Comparison of ENCODE assay signal across 11 cellular contexts in genomic region chr11:128480665-128481064, GRCh38.
DNase-seq lines count a peak whose midpoint lies in the region; ATAC-seq and TF ChIP-seq lines count a peak whose summit lies in the region.
"Had no signal": no experiment of that assay in that cellular context is flagged by ENCODE, and none has a peak within 500 bp of the region (broad histone marks: within the 10 kb centered on the region; RNA-seq: fewer than 3 reads in every experiment).

No MANE protein-coding gene starts in this region.

- intact Hi-C loops in activated CD8-positive, alpha-beta T cell treated with anti-CD3 and anti-CD28 coated beads for 36 hours (cut with micrococcal nuclease): no loop called here
- intact Hi-C loops in left ventricle myocardium superior (cut with micrococcal nuclease): no loop called here
- intact Hi-C loops in spleen (cut with DNase I; ENCODE audit: low total_unique reads): no loop called here
- intact Hi-C loops in Calu3 (cut with micrococcal nuclease; ENCODE audit: unreplicated experiment): no loop called here

- no peaks in the 10 kb centered on the region for H4K20me1 ChIP-seq in GM23248 (ENCODE audit: insufficient read depth)

- H3K4me3 Mint-ChIP-seq in activated CD8-positive, alpha-beta T cell treated with anti-CD3 and anti-CD28 coated beads for 36 hours: peak overlapping the region; percentile 66
- no peak overlapping the region for H3K4me3 Mint-ChIP-seq in Calu3 (ENCODE audit: low read depth, unreplicated experiment)

- no peaks in the 10 kb centered on the region for H3K9me3 Mint-ChIP-seq in activated CD8-positive, alpha-beta T cell treated with anti-CD3 and anti-CD28 coated beads for 36 hours
- H3K9me3 Mint-ChIP-seq in Calu3 (ENCODE audit: low read depth, unreplicated experiment): no peaks in the 10 kb centered on the region

- no peaks in the 10 kb centered on the region for H3K9me2 ChIP-seq in GM23248 (ENCODE audit: insufficient read depth)

- TF ChIP-seq POLR2A in spleen (IDR thresholded peaks at IDR 0.05): no peak

- peak overlapping the region; percentile 66 for H3K27ac ChIP-seq in GM23248
- H3K27ac ChIP-seq in spleen: peak overlapping the region; percentile 62 to 95 (median 87)

- WGBS in GM23248 (ENCODE audit: low coverage in 1 of 2, low lambda C conversion rate in 2 of 2, missing lambda C conversion rate in 2 of 2), 2 experiments: 49 to 53% methylated on average over 4 of the region's 4 CpGs
- 68 to 78% (median 76%) methylated on average over 4 of the region's 4 CpGs for WGBS in spleen, 5 donors

- DNase-seq in GM23248 (no peak), left ventricle myocardium superior (no peak), spleen (no peak), Kasumi-1 (lab: John Stamatoyannopoulos, UW) (no peak), Calu3 (no peak), DMS 273 (lab: John Stamatoyannopoulos, UW; ENCODE audit: unreplicated experiment) (no peak)
- no peak for DNase-seq in activated CD8-positive, alpha-beta T cell treated with anti-CD3 and anti-CD28 coated beads for 36 hours
- DNase-seq: DMS53, NCI-H526 treated with DMSO at 0.1 percent for 48 hours had no signal

- peaks cover 57% of the 10 kb centered on the region for H3K4me1 ChIP-seq in GM23248 (ENCODE audit: insufficient read depth)
- H3K4me1 ChIP-seq in spleen: peaks cover 90 to 100% (median 98%) of the 10 kb centered on the region in 6 donors

- ATAC-seq in activated CD8-positive, alpha-beta T cell treated with anti-CD3 and anti-CD28 coated beads for 36 hours: no peak
- ATAC-seq in left ventricle myocardium superior (peak; percentile 55), HG03039 (IDR thresholded peaks at IDR 0.05; ENCODE audit: unreplicated experiment) (no peak)
- ATAC-seq: SK-N-SH treated with all-trans-retinoic acid at 6 μM for 48 hours had no signal

- CTCF ChIA-PET in activated CD8-positive, alpha-beta T cell treated with anti-CD3 and anti-CD28 coated beads for 36 hours (lab: Charles Lee): interaction anchor here (1.0 to 1.4 kb wide), 5 partner anchors 9 to 286 kb away, joined by 3 to 7 read pairs (median 3); no protein-coding TSS in a partner anchor
- CTCF ChIA-PET in Calu3 (lab: Charles Lee): interaction anchor here (0.6 kb wide), 1 partner anchor 28 kb away, joined by 5 read pairs; no protein-coding TSS in a partner anchor

- POLR2A ChIA-PET in activated CD8-positive, alpha-beta T cell treated with anti-CD3 and anti-CD28 coated beads for 36 hours (lab: Charles Lee): interaction anchor here (1.1 to 37.3 kb wide), 6 partner anchors 2 to 155 kb away, joined by 3 to 1082 read pairs (median 10); no protein-coding TSS in a partner anchor

- H3K36me3 Mint-ChIP-seq in activated CD8-positive, alpha-beta T cell treated with anti-CD3 and anti-CD28 coated beads for 36 hours (ENCODE audit: low read depth): peaks cover 97% of the 10 kb centered on the region
- H3K36me3 Mint-ChIP-seq in Calu3 (ENCODE audit: insufficient read depth, unreplicated experiment): peaks cover 31% of the 10 kb centered on the region

- H3K79me2 ChIP-seq in GM23248 (ENCODE audit: insufficient read depth): peaks cover 98% of the 10 kb centered on the region

- peak overlapping the region; percentile 53 for H3K9ac ChIP-seq in GM23248

- H3K4me1 Mint-ChIP-seq in activated CD8-positive, alpha-beta T cell treated with anti-CD3 and anti-CD28 coated beads for 36 hours (ENCODE audit: low read depth): peaks cover 94% of the 10 kb centered on the region
- peaks cover 18% of the 10 kb centered on the region for H3K4me1 Mint-ChIP-seq in Calu3 (ENCODE audit: low read depth, unreplicated experiment)

- H3F3A ChIP-seq in GM23248 (ENCODE audit: insufficient read depth): peaks cover 74% of the 10 kb centered on the region

- in situ Hi-C loops in GM23248 (cut with MboI): no loop called here

- no TSS peak for BruUV-seq in Calu3 (replicated peaks; lab: Mats Ljungman, UMichigan)

- no peaks in the 10 kb centered on the region for H3K27me3 Mint-ChIP-seq in activated CD8-positive, alpha-beta T cell treated with anti-CD3 and anti-CD28 coated beads for 36 hours
- H3K27me3 Mint-ChIP-seq in Calu3 (ENCODE audit: unreplicated experiment): no peaks in the 10 kb centered on the region

- peak overlapping the region; percentile 31 for H3K4me2 ChIP-seq in GM23248 (ENCODE audit: unreplicated experiment)

- H2AFZ ChIP-seq in GM23248: no peak overlapping the region

- H3K27ac Mint-ChIP-seq in activated CD8-positive, alpha-beta T cell treated with anti-CD3 and anti-CD28 coated beads for 36 hours: peak overlapping the region; percentile 94
- no peak overlapping the region for H3K27ac Mint-ChIP-seq in Calu3 (ENCODE audit: unreplicated experiment)

- H3K27me3 ChIP-seq in GM23248 (replicated peaks; ENCODE audit: insufficient read depth): no peaks in the 10 kb centered on the region
- no peaks in the 10 kb centered on the region for H3K27me3 ChIP-seq in spleen (replicated peaks in 1 of 7)

- 0 out of 2 replicates have a peak overlapping the region, but pooled peaks have one; percentile 10 for H3K4me3 ChIP-seq in GM23248
- H3K4me3 ChIP-seq in spleen: no peak overlapping the region

- no peaks in the 10 kb centered on the region for H3K9me3 ChIP-seq in GM23248 (ENCODE audit: low read depth)
- no peaks in the 10 kb centered on the region for H3K9me3 ChIP-seq in spleen

- no peak for TF ChIP-seq CTCF in activated CD8-positive, alpha-beta T cell treated with anti-CD3 and anti-CD28 coated beads for 36 hours (IDR thresholded peaks at IDR 0.05)
- TF ChIP-seq CTCF in spleen (IDR thresholded peaks at IDR 0.05 in 8 of 11, conservative IDR thresholded peaks at IDR 0.05 in 3 of 11) (no peak), Calu3 (IDR thresholded peaks at IDR 0.05; ENCODE audit: unreplicated experiment) (no peak)

- peaks cover 69% of the 10 kb centered on the region for H3K36me3 ChIP-seq in GM23248 (ENCODE audit: low read depth)
- peaks cover 0 to 100% (median 72%) of the 10 kb centered on the region in 6 donors for H3K36me3 ChIP-seq in spleen
